Comparison of ENCODE assay signal across 9 cellular contexts in genomic region chr15:66390670-66391069, GRCh38. TPM values are rescaled to one million over a fixed set of nuclear protein-coding genes. Genes with fewer than 3 reads are reported as not detected.
DNase-seq lines count a peak whose midpoint lies in the region; ATAC-seq and TF ChIP-seq lines count a peak whose summit lies in the region.
"Had no signal": no experiment of that assay in that cellular context is flagged by ENCODE, and none has a peak within 500 bp of the region (broad histone marks: within the 10 kb centered on the region; RNA-seq: fewer than 3 reads in every experiment).

No MANE protein-coding gene starts in this region.

- H3K27me3 Mint-ChIP-seq in CD14-positive monocyte (ENCODE audit: low read depth in 3 of 3), result no peaks in the 10 kb centered on the region
- H3K27me3 Mint-ChIP-seq in HFFc6 (ENCODE audit: insufficient read depth), result no peaks in the 10 kb centered on the region; the same call in 1 of the 2 replicates
- H3K27me3 Mint-ChIP-seq in T-cell, result no peaks in the 10 kb centered on the region

- H3K4me1 Mint-ChIP-seq in CD14-positive monocyte (peaks cover 82% of the 10 kb centered on the region), HFFc6 (ENCODE audit: low read depth) (peaks cover 59% of the 10 kb centered on the region), T-cell (peaks cover 81 to 89% (median 86%) of the 10 kb centered on the region in 3 donors)

- POLR2A ChIA-PET in T-cell (lab: Charles Lee), result interaction anchor here in 1 of 2 donors (0.6 kb wide), 1 partner anchor 14 kb away, joined by 4 read pairs; no protein-coding TSS in a partner anchor

- CTCF ChIA-PET in T-cell (lab: Charles Lee), result no interaction called here

- H3K36me3 Mint-ChIP-seq in CD14-positive monocyte (peaks cover 16 to 26% of the 10 kb centered on the region in 2 donors), HFFc6 (ENCODE audit: low read depth) (peaks cover 17% of the 10 kb centered on the region), T-cell (peaks cover 11% of the 10 kb centered on the region)

- ATAC-seq in T-cell (replicated peaks in 1 of 4), result no peak
- ATAC-seq: Panc1 had no signal

- H3K4me3 Mint-ChIP-seq in CD14-positive monocyte (peak overlapping the region; percentile 28 to 80), HFFc6 (no peak overlapping the region), T-cell (peak overlapping the region; percentile 35 to 92 (median 47))

- H3K27ac Mint-ChIP-seq in CD14-positive monocyte (peak overlapping the region; percentile 61 to 90 (median 89)), HFFc6 (peak overlapping the region; percentile 35; the same call in 1 of the 2 replicates), T-cell (peak overlapping the region; percentile 94 to 97)

- intact Hi-C loops in CD14-positive monocyte (cut with micrococcal nuclease), result no loop called here

- H3K9me3 Mint-ChIP-seq in CD14-positive monocyte, result peaks cover 0 to 2% (median 0%) of the 10 kb centered on the region in 7 donors
- H3K9me3 Mint-ChIP-seq in HFFc6, result no peaks in the 10 kb centered on the region
- peaks cover 0 to 5% (median 0%) of the 10 kb centered on the region in 3 donors for H3K9me3 Mint-ChIP-seq in T-cell

- TF ChIP-seq CTCF in CD14-positive monocyte (IDR thresholded peaks at IDR 0.05) (no peak), HFFc6 (IDR thresholded peaks at IDR 0.05) (no peak)

- peak; percentile 61 for DNase-seq in CD14-positive monocyte (ENCODE audit: low spot score)
- DNase-seq in HFFc6, result no peak
- peak in 3 of 34 experiments; percentile 15 to 37 (median 33) for DNase-seq in T-cell
- DNase-seq in germinal center (ENCODE audit: low spot score), result peak; percentile 47
- no peak for DNase-seq in LoVo (ENCODE audit: low spot score)
- DNase-seq in ureter (ENCODE audit: low spot score), result no peak
- no peak for DNase-seq in stimulated activated CD4-positive, alpha-beta T cell treated with anti-CD3 and anti-CD28 coated beads, Interleukin-12 subunit alpha, Interleukin-12 subunit beta, amount 100 ng/mL, for 4 hours
- no peak for DNase-seq in HuH-7.5 (ENCODE audit: low spot score)

RNA-seq across cellular contexts. Expression of gene MAP2K1, which starts 4.0 kb away (rescaled TPM):
- polyA plus RNA-seq in CD14-positive monocyte, result 10 to 100 TPM; 64.5 to 71.1 TPM
- total RNA-seq in HFFc6 (2021; fragmentation: NEBNext Ultra II Directional; extraction: Animal tissue kit (Norgen Biotek cat#: 25700)), result 10 to 100 TPM; 45.2 to 64.7 (median 49.5) TPM
- total RNA-seq in T-cell, result 10 to 100 TPM; 38.7 to 62.8 (median 49.4) TPM
- total RNA-seq in ureter, result 23.1 TPM

RNA-seq across cellular contexts. Expression of gene TIPIN, which starts 34.2 kb away (rescaled TPM):
- polyA plus RNA-seq in CD14-positive monocyte, result 1 to 10 TPM; 3.7 to 4.0 TPM
- total RNA-seq in HFFc6 (2021; fragmentation: NEBNext Ultra II Directional; extraction: Animal tissue kit (Norgen Biotek cat#: 25700)), result 10 to 100 TPM in 5 of 6 experiments, 1 to 10 TPM in 1; 7.8 to 15.7 (median 14.4) TPM
- total RNA-seq in T-cell, result 1 to 10 TPM; 3.6 to 8.4 (median 6.6) TPM
- 10.6 TPM for total RNA-seq in ureter

Comparison
In these comparisons a context has a peak if more than half of its experiments do, and no peak if none do; other contexts are left out.
1. DNase-seq: peak in CD14-positive monocyte (single experiment) and germinal center (single experiment); none in HFFc6 (single experiment), LoVo (single experiment), ureter (single experiment), stimulated activated CD4-positive, alpha-beta T cell treated with anti-CD3 and anti-CD28 coated beads, Interleukin-12 subunit alpha, Interleukin-12 subunit beta, amount 100 ng/mL, for 4 hours (single experiment) and HuH-7.5 (single experiment).
2. H3K27ac Mint-ChIP-seq: peak in every context shown above with its lines; median percentile 96 in T-cell; 89 in CD14-positive monocyte; 35 in HFFc6.